19 cellular contexts compared by ENCODE assay signal in genomic region chr1:25018878-25019277, GRCh38.
DNase-seq lines count a peak whose midpoint lies in the region; ATAC-seq, FAIRE-seq and TF ChIP-seq lines count a peak whose summit lies in the region.
"Had no signal": no experiment of that assay in that cellular context is flagged by ENCODE, and none has a peak within 500 bp of the region (broad histone marks: within the 10 kb centered on the region; RNA-seq: fewer than 3 reads in every experiment).

No MANE protein-coding gene starts in this region.

- TF ChIP-seq CTCF in activated B cell treated with CpG ODN at 0.5 μM for 24 hours (IDR thresholded peaks at IDR 0.05), result no peak
- TF ChIP-seq CTCF in mesothelial cell of epicardium (IDR thresholded peaks at IDR 0.05; ENCODE audit: unreplicated experiment), result no peak
- no peak for TF ChIP-seq CTCF in progenitor cell of endocrine pancreas (IDR thresholded peaks at IDR 0.05; ENCODE audit: unreplicated experiment)

- no peak overlapping the region for H4K8ac ChIP-seq in mesendoderm (ENCODE audit: low read depth, low read length)

- no peaks in the 10 kb centered on the region for H3K79me1 ChIP-seq in mesendoderm (ENCODE audit: low read length)

- H3K27me3 Mint-ChIP-seq in T-helper 1 cell treated with Interleukin-12 subunit alpha and Interleukin-12 subunit beta and Interleukin-4 antibody, amounts not matched to agents 30 μg/mL and 1 μg/mL, for 36 hours (ENCODE audit: low read depth), result no peaks in the 10 kb centered on the region
- H3K27me3 Mint-ChIP-seq in activated B cell treated with CpG ODN at 0.5 μM for 24 hours, result no peaks in the 10 kb centered on the region
- no peaks in the 10 kb centered on the region for H3K27me3 Mint-ChIP-seq in mesothelial cell of epicardium (ENCODE audit: low read depth)
- H3K27me3 Mint-ChIP-seq in progenitor cell of endocrine pancreas, result no peaks in the 10 kb centered on the region

- no peak overlapping the region for H3K4me3 Mint-ChIP-seq in T-helper 1 cell treated with Interleukin-12 subunit alpha and Interleukin-12 subunit beta and Interleukin-4 antibody, amounts not matched to agents 30 μg/mL and 1 μg/mL, for 36 hours
- H3K4me3 Mint-ChIP-seq in activated B cell treated with CpG ODN at 0.5 μM for 24 hours (peak overlapping the region; percentile 67), mesothelial cell of epicardium (no peak overlapping the region), progenitor cell of endocrine pancreas (ENCODE audit: low read depth) (no peak overlapping the region)

- ATAC-seq in activated B cell treated with CpG ODN at 0.5 μM for 24 hours (ENCODE audit: low read depth), result no peak
- ATAC-seq in GM21737 (IDR thresholded peaks at IDR 0.05; ENCODE audit: unreplicated experiment), result no peak

- H2AK5ac ChIP-seq in mesendoderm (ENCODE audit: low read length), result no peak overlapping the region

- H3K4me1 ChIP-seq in mesendoderm (ENCODE audit: control insufficient read depth, low read depth, low read length), result peaks cover 13% of the 10 kb centered on the region

- H2BK5ac ChIP-seq in mesendoderm (ENCODE audit: low read length), result peak overlapping the region; percentile 25

- peaks cover 60% of the 10 kb centered on the region for H3K4me1 Mint-ChIP-seq in T-helper 1 cell treated with Interleukin-12 subunit alpha and Interleukin-12 subunit beta and Interleukin-4 antibody, amounts not matched to agents 30 μg/mL and 1 μg/mL, for 36 hours (ENCODE audit: low read depth)
- H3K4me1 Mint-ChIP-seq in activated B cell treated with CpG ODN at 0.5 μM for 24 hours (peaks cover 52% of the 10 kb centered on the region), mesothelial cell of epicardium (peaks cover 12% of the 10 kb centered on the region), progenitor cell of endocrine pancreas (ENCODE audit: low read depth) (no peaks in the 10 kb centered on the region)

- no peaks in the 10 kb centered on the region for H3K9me3 Mint-ChIP-seq in T-helper 1 cell treated with Interleukin-12 subunit alpha and Interleukin-12 subunit beta and Interleukin-4 antibody, amounts not matched to agents 30 μg/mL and 1 μg/mL, for 36 hours
- H3K9me3 Mint-ChIP-seq in activated B cell treated with CpG ODN at 0.5 μM for 24 hours (no peaks in the 10 kb centered on the region), mesothelial cell of epicardium (no peaks in the 10 kb centered on the region), progenitor cell of endocrine pancreas (ENCODE audit: low read depth) (no peaks in the 10 kb centered on the region)

- POLR2A ChIA-PET in activated B cell treated with CpG ODN at 0.5 μM for 24 hours (lab: Charles Lee), result interaction anchor here (0.6 to 2.7 kb wide), 13 partner anchors 10 to 96 kb away, joined by 4 to 22 read pairs (median 6); partner anchors contain the start of gene RUNX3

- no peak for TF ChIP-seq POLR2A in GM12891 (IDR thresholded peaks at IDR 0.05; ENCODE audit: low read depth, low read length)

- H3K18ac ChIP-seq in mesendoderm (ENCODE audit: low read length), result no peak overlapping the region

- no peak overlapping the region for H3K4ac ChIP-seq in mesendoderm (ENCODE audit: low read depth, low read length)

- WGBS in mesendoderm (ENCODE audit: extremely low coverage, insufficient coverage, low lambda C conversion rate), result no CpG with 5 or more reads among the region's 6 CpGs

- peak; percentile 28 for FAIRE-seq in GM12891 (lab: Jason Lieb, UNC)
- FAIRE-seq: endometrium had no signal

- H3K4me3 ChIP-seq in mesendoderm (ENCODE audit: low read length), result no peak overlapping the region

- DNase-seq in T-helper 1 cell, result no peak
- DNase-seq in GM12891 (ENCODE audit: insufficient read length, low spot score), result no peak
- DNase-seq in activated B cell treated with CpG ODN at 0.5 μM for 24 hours, result no peak
- DNase-seq in mesendoderm, result no peak
- no peak for DNase-seq in mesothelial cell of epicardium (ENCODE audit: low spot score in 2 of 2, unreplicated experiment in 2 of 2)
- no peak for DNase-seq in progenitor cell of endocrine pancreas (ENCODE audit: low spot score, unreplicated experiment)
- DNase-seq: activated CD8-positive, alpha-beta memory T cell treated with anti-CD3 and anti-CD28 coated beads, Interleukin-2, amount 50 U/mL, for 48 hours; amygdala; C1 segment of cervical spinal cord; cerebellar nuclear complex; DMS153; MM.1S; NCI-H1930; NCI-H510A treated with DMSO at 0.1 percent for 48 hours; stimulated activated naive CD4-positive, alpha-beta T cell had no signal

- H4K5ac ChIP-seq in mesendoderm (ENCODE audit: low read length), result no peak overlapping the region

- no peak overlapping the region for H2BK120ac ChIP-seq in mesendoderm (ENCODE audit: low read depth, low read length)

- H2BK15ac ChIP-seq in mesendoderm (replicated peaks; ENCODE audit: low read depth), result no peak overlapping the region

- H3K23ac ChIP-seq in mesendoderm (ENCODE audit: low read length), result no peak overlapping the region

- no peak overlapping the region for H3K27ac ChIP-seq in mesendoderm (ENCODE audit: low read depth, low read length)
- H3K27ac ChIP-seq: 22Rv1 had no signal

- H3K36me3 Mint-ChIP-seq in T-helper 1 cell treated with Interleukin-12 subunit alpha and Interleukin-12 subunit beta and Interleukin-4 antibody, amounts not matched to agents 30 μg/mL and 1 μg/mL, for 36 hours (ENCODE audit: low read depth), result no peaks in the 10 kb centered on the region
- H3K36me3 Mint-ChIP-seq in activated B cell treated with CpG ODN at 0.5 μM for 24 hours (ENCODE audit: low read depth) (no peaks in the 10 kb centered on the region), mesothelial cell of epicardium (no peaks in the 10 kb centered on the region), progenitor cell of endocrine pancreas (ENCODE audit: insufficient read depth) (no peaks in the 10 kb centered on the region)

- peak overlapping the region; percentile 57 for H3K27ac Mint-ChIP-seq in T-helper 1 cell treated with Interleukin-12 subunit alpha and Interleukin-12 subunit beta and Interleukin-4 antibody, amounts not matched to agents 30 μg/mL and 1 μg/mL, for 36 hours
- peak overlapping the region; percentile 91 for H3K27ac Mint-ChIP-seq in activated B cell treated with CpG ODN at 0.5 μM for 24 hours
- no peak overlapping the region for H3K27ac Mint-ChIP-seq in mesothelial cell of epicardium
- no peak overlapping the region for H3K27ac Mint-ChIP-seq in progenitor cell of endocrine pancreas

- CTCF ChIA-PET in activated B cell treated with CpG ODN at 0.5 μM for 24 hours (lab: Charles Lee), result interaction anchor here (1.0 to 1.5 kb wide), 5 partner anchors 15 to 88 kb away, joined by 3 to 14 read pairs (median 4); no protein-coding TSS in a partner anchor

- no peaks in the 10 kb centered on the region for H3K36me3 ChIP-seq in mesendoderm (ENCODE audit: control insufficient read depth, insufficient read depth, low read length)

- intact Hi-C loops in activated B cell treated with CpG ODN at 0.5 μM for 24 hours (cut with micrococcal nuclease), result loop anchor here (2.0 kb wide), 1 partner anchor 14 kb away; no protein-coding TSS in a partner anchor

- H3K9ac ChIP-seq in mesendoderm (ENCODE audit: low read length), result no peak overlapping the region

- no peaks in the 10 kb centered on the region for H3K79me2 ChIP-seq in mesendoderm (ENCODE audit: control insufficient read depth, insufficient read depth, low read length)

- H3K4me2 ChIP-seq in mesendoderm (ENCODE audit: low read length), result no peak overlapping the region

- H3K27me3 ChIP-seq in mesendoderm (ENCODE audit: insufficient read depth, low read length, poor library complexity), result no peaks in the 10 kb centered on the region

- H3K56ac ChIP-seq in mesendoderm (ENCODE audit: low read length), result no peak overlapping the region

TF ChIP-seq in GM12891, 5 proteins besides CTCF, POLR2A, EP300 and RAD21:
- TF ChIP-seq POU2F2 (IDR thresholded peaks at IDR 0.05; ENCODE audit: low read depth, low read length) (no peak), SPI1 (IDR thresholded peaks at IDR 0.05; ENCODE audit: low read depth, low read length) (no peak)

Comparison
In these comparisons a context has a peak if more than half of its experiments do, and no peak if none do; other contexts are left out.
1. H3K27ac Mint-ChIP-seq: peak in T-helper 1 cell treated with Interleukin-12 subunit alpha and Interleukin-12 subunit beta and Interleukin-4 antibody, amounts not matched to agents 30 μg/mL and 1 μg/mL, for 36 hours (single experiment) and activated B cell treated with CpG ODN at 0.5 μM for 24 hours (single experiment); none in mesothelial cell of epicardium (single experiment) and progenitor cell of endocrine pancreas (single experiment).